In genomic region chr5:65721050-65721774, GRCh38 we compare ENCODE assay signal across 8 cellular contexts. TPM values are rescaled to one million over a fixed set of nuclear protein-coding genes. Genes with fewer than 3 reads are reported as not detected.
DNase-seq lines count a peak whose midpoint lies in the region; ATAC-seq and TF ChIP-seq lines count a peak whose summit lies in the region.

No MANE protein-coding gene starts in this region.

- ATAC-seq in GM19025 (IDR thresholded peaks at IDR 0.05; ENCODE audit: low read depth, unreplicated experiment), result peak; percentile 0
- peak; percentile 20 for ATAC-seq in HG03460 (IDR thresholded peaks at IDR 0.05; ENCODE audit: unreplicated experiment)
- peak; percentile 60 for ATAC-seq in omental fat pad (ENCODE audit: low FRiP score)
- ATAC-seq in GM19397 (IDR thresholded peaks at IDR 0.05; ENCODE audit: unreplicated experiment), result no peak

- H3K27ac ChIP-seq in angular gyrus (ENCODE audit: low read depth, low read length), result peak overlapping the region; percentile 50

- intact Hi-C loops in cardiac septum (cut with DNase I), result loop anchor here (10.0 kb wide), 1 partner anchor 424 kb away; the partner anchor contains the start of gene SREK1

- DNase-seq in C1 segment of cervical spinal cord (lab: John Stamatoyannopoulos, UW) (peak in 13 of 14 donors; percentile 18 to 93 (median 48)), OCI-M2 (lab: John Stamatoyannopoulos, UW; ENCODE audit: unreplicated experiment) (peak; percentile 7), cardiac septum (ENCODE audit: low spot score) (peak; percentile 76), omental fat pad (ENCODE audit: low spot score) (peak; percentile 47)

- TF ChIP-seq CTCF in omental fat pad (IDR thresholded peaks at IDR 0.05), result no peak

RNA-seq across cellular contexts. Expression of gene SGTB, which starts 0.7 kb away (rescaled TPM):
- total RNA-seq in cardiac septum, result 9.5 TPM
- total RNA-seq in omental fat pad, result 10 to 100 TPM in 2 of 4 donors, 1 to 10 TPM in 2; 5.7 to 12.6 (median 10.4) TPM

RNA-seq across cellular contexts. Expression of gene NLN, which starts 0.8 kb away (rescaled TPM):
- 17.2 TPM for total RNA-seq in cardiac septum
- total RNA-seq in omental fat pad, result 10 to 100 TPM in 3 of 4 donors, 1 to 10 TPM in 1; 8.4 to 31.6 (median 14.5) TPM

Comparison
In these comparisons a context has a peak if more than half of its experiments do, and no peak if none do; other contexts are left out.
1. DNase-seq: peak in every context shown above with its lines; median percentile 76 in cardiac septum; 48 in C1 segment of cervical spinal cord; 47 in omental fat pad; 7 in OCI-M2.